ENCODE assay signal across 27 cellular contexts in the genomic region with DNA sequence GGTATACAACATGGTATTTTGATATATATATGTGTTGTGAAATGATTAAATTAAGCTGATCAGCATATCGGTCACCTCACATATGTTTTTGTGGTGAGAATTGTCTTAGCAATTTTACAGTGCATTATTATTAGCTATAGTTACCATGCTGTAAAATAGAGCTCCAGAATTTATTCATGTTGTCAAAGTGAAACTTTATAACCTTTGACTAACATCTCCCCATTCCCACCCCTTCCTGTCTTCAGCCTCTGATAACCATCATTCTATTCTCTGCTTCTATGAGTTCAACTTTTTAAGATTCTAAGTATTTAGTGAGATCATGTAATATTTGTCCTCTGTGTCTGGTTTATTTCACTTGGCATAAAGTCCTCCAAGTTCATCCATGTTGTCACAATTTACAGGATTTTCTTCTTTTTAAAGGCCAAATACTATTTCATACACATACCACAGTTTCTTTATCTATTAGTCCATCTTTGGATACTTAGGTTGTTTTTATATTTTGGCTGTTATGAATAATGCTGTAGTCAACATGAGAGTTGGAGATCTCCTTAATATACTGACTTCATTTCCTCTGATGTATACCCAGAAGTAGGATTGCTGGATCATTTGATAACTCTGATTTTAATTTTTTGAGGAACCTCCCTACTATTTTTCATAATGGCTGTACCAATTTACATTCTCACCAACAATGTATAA. TPM values are rescaled to one million over a fixed set of nuclear protein-coding genes. Genes with fewer than 3 reads are reported as not detected.
A peak's percentile ranks its signal among the peaks of the same experiment; 100 is the strongest.
DNase-seq lines count a peak whose midpoint lies in the region; ATAC-seq, FAIRE-seq and TF ChIP-seq lines count a peak whose summit lies in the region.
"Had no signal": no experiment of that assay in that cellular context is flagged by ENCODE, and none has a peak within 500 bp of the region (broad histone marks: within the 10 kb centered on the region; RNA-seq: fewer than 3 reads in every experiment).

No MANE protein-coding gene starts in this region.

- ATAC-seq in activated CD8-positive, alpha-beta memory T cell treated with anti-CD3 and anti-CD28 coated beads, Interleukin-2, amount 10 ng/mL, durations not matched to agents 7 days and 5 days = peak; percentile 52
- ATAC-seq in T-cell (replicated peaks in 1 of 4) = no peak
- ATAC-seq in GM12878 = peak; percentile 45
- peak; percentile 67 to 74 for ATAC-seq in stimulated activated naive B cell treated with anti-CD40 and anti-IgM and Interleukin-4, amounts not matched to agents 10 μg/mL and 1 μg/mL and 100 μg/mL, for 72 hours (replicated peaks)
- ATAC-seq in HG03354 (IDR thresholded peaks at IDR 0.05; ENCODE audit: poor library complexity, severe bottlenecking, unreplicated experiment) = no peak
- no peak for ATAC-seq in heart left ventricle
- ATAC-seq: A549, right cardiac atrium had no signal

- no peak overlapping the region for H3K9ac ChIP-seq in GM12878 (ENCODE audit: control insufficient read depth, insufficient read depth, low read length)
- H3K9ac ChIP-seq: parathyroid adenoma had no signal

- H3K9me3 Mint-ChIP-seq in activated CD8-positive, alpha-beta memory T cell treated with anti-CD3 and anti-CD28 coated beads, Interleukin-2, amount 10 ng/mL, durations not matched to agents 7 days and 5 days (ENCODE audit: low read depth) = peaks cover 2% of the 10 kb centered on the region
- no peaks in the 10 kb centered on the region for H3K9me3 Mint-ChIP-seq in T-cell
- H3K9me3 Mint-ChIP-seq in stimulated activated naive B cell treated with anti-CD40 and anti-IgM and Interleukin-4, amounts not matched to agents 10 μg/mL and 1 μg/mL and 100 μg/mL, for 72 hours = peaks cover 0 to 2% of the 10 kb centered on the region in 2 donors

- DNase-seq in activated CD8-positive, alpha-beta memory T cell treated with anti-CD3 and anti-CD28 coated beads, Interleukin-2, amount 10 ng/mL, durations not matched to agents 7 days and 5 days = no peak
- no peak for DNase-seq in activated CD8-positive, alpha-beta memory T cell treated with anti-CD3 and anti-CD28 coated beads, Interleukin-2, amount 50 U/mL, for 48 hours
- DNase-seq in T-cell = no peak
- no peak for DNase-seq in GM12878 (ENCODE audit: low read depth, low spot score)
- DNase-seq in stimulated activated naive B cell treated with anti-CD40 and anti-IgM and Interleukin-4, amounts not matched to agents 10 μg/mL and 1 μg/mL and 100 μg/mL, for 72 hours = no peak
- DNase-seq in heart left ventricle = no peak
- no peak for DNase-seq in SW 1271 (lab: John Stamatoyannopoulos, UW)
- DNase-seq: activated effector memory CD4-positive, alpha-beta T cell treated with Interleukin-2 at 50 U/mL for 16 hours; aorta; BE2C; caudate nucleus; foreskin melanocyte; hippocampal formation; Kasumi-1; left ventricle myocardium inferior; midbrain; NCI-H187 treated with DMSO at 0.1 percent for 48 hours; NCI-H446; nephron progenitor cell; right cardiac atrium; Right ventricle myocardium superior; stimulated activated CD4-positive, alpha-beta T cell treated with anti-CD3 and anti-CD28 coated beads, Interleukin-4, amount 100 ng/mL, for 24 hours had no signal

- in situ Hi-C loops in GM12878 (cut with MboI) = no loop called here

- POLR2A ChIA-PET in T-cell (lab: Charles Lee) = no interaction called here
- POLR2A ChIA-PET in GM12878 (lab: Charles Lee) = interaction anchor here (0.5 to 1.0 kb wide), 2 partner anchors 9 to 302 kb away, joined by 3 read pairs; no protein-coding TSS in a partner anchor

- H3K36me3 Mint-ChIP-seq in activated CD8-positive, alpha-beta memory T cell treated with anti-CD3 and anti-CD28 coated beads, Interleukin-2, amount 10 ng/mL, durations not matched to agents 7 days and 5 days = peaks cover 10% of the 10 kb centered on the region
- peaks cover 11% of the 10 kb centered on the region for H3K36me3 Mint-ChIP-seq in T-cell
- peaks cover 8 to 10% of the 10 kb centered on the region in 2 donors for H3K36me3 Mint-ChIP-seq in stimulated activated naive B cell treated with anti-CD40 and anti-IgM and Interleukin-4, amounts not matched to agents 10 μg/mL and 1 μg/mL and 100 μg/mL, for 72 hours

- SMC1A ChIA-PET in GM12878 (lab: Charles Lee; ENCODE audit: uncharacterized antibody, unreplicated experiment) = interaction anchor here (0.7 to 3.1 kb wide), 11 partner anchors 9 to 202 kb away, joined by 3 to 16 read pairs (median 5); no protein-coding TSS in a partner anchor

- no peak for TF ChIP-seq RAD21 in GM12878 (IDR thresholded peaks at IDR 0.05; ENCODE audit: insufficient read depth, low read depth, low read length)

- no peak for FAIRE-seq in GM12878 (lab: Jason Lieb, UNC)
- FAIRE-seq: A549, H1 had no signal

- H3K4me1 ChIP-seq in GM12878 (ENCODE audit: control insufficient read depth, insufficient read depth, low read length) (no peaks in the 10 kb centered on the region), heart left ventricle (peaks cover 0 to 33% (median 11%) of the 10 kb centered on the region in 12 donors)
- H3K4me1 ChIP-seq: A549, BE2C had no signal

- H3K27ac ChIP-seq in GM12878 (ENCODE audit: control insufficient read depth, insufficient read depth) = no peak overlapping the region
- H3K27ac ChIP-seq in heart left ventricle = no peak overlapping the region
- H3K27ac ChIP-seq: A549, epithelial cell of prostate, left ventricle myocardium inferior, parathyroid adenoma had no signal

- H2AFZ ChIP-seq in GM12878 (ENCODE audit: control insufficient read depth, low read depth, low read length) = no peak overlapping the region
- H2AFZ ChIP-seq: parathyroid adenoma had no signal

- 38% methylated on average over 1 of the region's 1 CpG for WGBS in GM12878 (ENCODE audit: insufficient coverage, insufficient replicate concordance, low lambda C conversion rate, missing lambda C conversion rate)
- WGBS in heart left ventricle, 4 donors = 93 to 97% (median 94%) methylated on average over 1 of the region's 1 CpG

- H3K27me3 Mint-ChIP-seq in activated CD8-positive, alpha-beta memory T cell treated with anti-CD3 and anti-CD28 coated beads, Interleukin-2, amount 10 ng/mL, durations not matched to agents 7 days and 5 days = no peaks in the 10 kb centered on the region
- no peaks in the 10 kb centered on the region for H3K27me3 Mint-ChIP-seq in T-cell
- H3K27me3 Mint-ChIP-seq in stimulated activated naive B cell treated with anti-CD40 and anti-IgM and Interleukin-4, amounts not matched to agents 10 μg/mL and 1 μg/mL and 100 μg/mL, for 72 hours = no peaks in the 10 kb centered on the region

- intact Hi-C loops in GM12878 (cut with micrococcal nuclease; ENCODE audit: unreplicated experiment) (no loop called here), heart left ventricle (cut with DNase I) (no loop called here)

- CTCF ChIA-PET in activated CD8-positive, alpha-beta memory T cell treated with anti-CD3 and anti-CD28 coated beads, Interleukin-2, amount 10 ng/mL, durations not matched to agents 7 days and 5 days (lab: Charles Lee) = interaction anchor here (1.9 kb wide), 1 partner anchor 31 kb away, joined by 4 read pairs; a partner anchor contains a TSS
- CTCF ChIA-PET in T-cell (lab: Charles Lee) = no interaction called here
- CTCF ChIA-PET in GM12878 (lab: Yijun Ruan, JAX) = interaction anchor here (0.7 to 0.9 kb wide), 2 partner anchors 130 to 306 kb away, joined by 3 read pairs; no protein-coding TSS in a partner anchor

- H3K36me3 ChIP-seq in GM12878 (ENCODE audit: control insufficient read depth in 2 of 2, insufficient read depth in 2 of 2, low read length in 1 of 2) (no peaks in the 10 kb centered on the region), heart left ventricle (peaks cover 0 to 5% (median 0%) of the 10 kb centered on the region in 9 donors)
- H3K36me3 ChIP-seq: BE2C, left ventricle myocardium inferior had no signal

- H3K27ac Mint-ChIP-seq in activated CD8-positive, alpha-beta memory T cell treated with anti-CD3 and anti-CD28 coated beads, Interleukin-2, amount 10 ng/mL, durations not matched to agents 7 days and 5 days = peak overlapping the region; percentile 62
- peak overlapping the region; percentile 46 to 57 for H3K27ac Mint-ChIP-seq in T-cell
- H3K27ac Mint-ChIP-seq in stimulated activated naive B cell treated with anti-CD40 and anti-IgM and Interleukin-4, amounts not matched to agents 10 μg/mL and 1 μg/mL and 100 μg/mL, for 72 hours = peak overlapping the region; percentile 65
- H3K27ac Mint-ChIP-seq: nephron progenitor cell had no signal

- H3K4me1 Mint-ChIP-seq in activated CD8-positive, alpha-beta memory T cell treated with anti-CD3 and anti-CD28 coated beads, Interleukin-2, amount 10 ng/mL, durations not matched to agents 7 days and 5 days = peaks cover 31% of the 10 kb centered on the region
- peaks cover 58 to 71% (median 64%) of the 10 kb centered on the region in 3 donors for H3K4me1 Mint-ChIP-seq in T-cell
- H3K4me1 Mint-ChIP-seq in stimulated activated naive B cell treated with anti-CD40 and anti-IgM and Interleukin-4, amounts not matched to agents 10 μg/mL and 1 μg/mL and 100 μg/mL, for 72 hours = peaks cover 31 to 61% of the 10 kb centered on the region in 2 donors

- H3K4me2 ChIP-seq in GM12878 (ENCODE audit: control insufficient read depth, insufficient read depth) = peak overlapping the region; percentile 38; the same call in 1 of the 2 replicates
- H3K4me2 ChIP-seq: A549 had no signal

- BruUV-seq in GM12878 (replicated peaks; lab: Mats Ljungman, UMichigan) = no TSS peak

- RAD21 ChIA-PET in GM12878 (lab: Charles Lee; ENCODE audit: unreplicated experiment) = interaction anchor here (1.9 kb wide), 1 partner anchor 58 kb away, joined by 5 read pairs; no protein-coding TSS in a partner anchor

- no peaks in the 10 kb centered on the region for H4K20me1 ChIP-seq in GM12878 (ENCODE audit: control insufficient read depth, insufficient read depth)

- no peak for TF ChIP-seq EP300 in GM12878 (IDR thresholded peaks at IDR 0.05; ENCODE audit: borderline replicate concordance in 1 of 2, control insufficient read depth in 1 of 2, low read depth in 2 of 2, low read length in 2 of 2)

- no peaks in the 10 kb centered on the region for H3K27me3 ChIP-seq in GM12878 (replicated peaks in 1 of 2; ENCODE audit: control insufficient read depth in 2 of 2, insufficient read depth in 2 of 2, low read length in 1 of 2)
- H3K27me3 ChIP-seq in heart left ventricle = no peaks in the 10 kb centered on the region
- H3K27me3 ChIP-seq: BE2C had no signal

- no peak overlapping the region for H3K4me3 ChIP-seq in GM12878
- H3K4me3 ChIP-seq in heart left ventricle = no peak overlapping the region
- H3K4me3 ChIP-seq: A549, left ventricle myocardium inferior had no signal

- H3K9me3 ChIP-seq in GM12878 (replicated peaks; ENCODE audit: control insufficient read depth, insufficient read depth, low read length) (no peaks in the 10 kb centered on the region; the same call in 1 of the 3 replicates), heart left ventricle (peaks cover 0 to 7% (median 0%) of the 10 kb centered on the region in 12 donors)
- H3K9me3 ChIP-seq: A549, BE2C, left ventricle myocardium inferior had no signal

- TF ChIP-seq CTCF in GM12878 (IDR thresholded peaks at IDR 0.05 in 2 of 3, conservative IDR thresholded peaks at IDR 0.05 in 1 of 3; ENCODE audit: control insufficient read depth in 2 of 3, extremely low read depth in 1 of 3, insufficient read depth in 1 of 3, low read depth in 3 of 3, low read length in 3 of 3) (no peak), heart left ventricle (IDR thresholded peaks at IDR 0.05) (no peak)

- peaks cover 39% of the 10 kb centered on the region for H3K79me2 ChIP-seq in GM12878 (ENCODE audit: control insufficient read depth, insufficient read depth, low read length)

- TF ChIP-seq POLR2A in GM12878 (IDR thresholded peaks at IDR 0.05; ENCODE audit: low read depth, low read length) = no peak
- TF ChIP-seq POLR2A in heart left ventricle (IDR thresholded peaks at IDR 0.05) = no peak

- no peak overlapping the region for H3K4me3 Mint-ChIP-seq in activated CD8-positive, alpha-beta memory T cell treated with anti-CD3 and anti-CD28 coated beads, Interleukin-2, amount 10 ng/mL, durations not matched to agents 7 days and 5 days
- H3K4me3 Mint-ChIP-seq in T-cell = peak overlapping the region in 1 of 3 donors; percentile 26
- peak overlapping the region; percentile 38 to 55 for H3K4me3 Mint-ChIP-seq in stimulated activated naive B cell treated with anti-CD40 and anti-IgM and Interleukin-4, amounts not matched to agents 10 μg/mL and 1 μg/mL and 100 μg/mL, for 72 hours
- H3K4me3 Mint-ChIP-seq: nephron progenitor cell had no signal

RNA-seq across cellular contexts. Expression of a gene that starts 30.3 kb away (rescaled TPM):
- total RNA-seq in activated CD8-positive, alpha-beta memory T cell treated with anti-CD3 and anti-CD28 coated beads, Interleukin-2, amount 10 ng/mL, durations not matched to agents 7 days and 5 days = 10 to 100 TPM; 24.4 to 26.2 TPM
- total RNA-seq in T-cell (10 to 100 TPM; 34.7 to 55.5 (median 37.6) TPM), GM12878 (2014; rRNA removed) (7.1 and 8.0 TPM in 2 replicates), GM12878 (2014; rRNA removed; fragmentation: Illumina TruSeq; extraction: Trizol) (7.9 and 8.3 TPM in 2 replicates), GM12878 (2021) (6.3 and 7.3 TPM in 2 replicates), heart left ventricle (10 to 100 TPM; 23.9 to 42.3 (median 33.2) TPM)
- total RNA-seq in GM12878 (2013; cell fraction: nucleolus; rRNA removed) = 60.6 and 70.3 TPM in 2 replicates
- polyA plus RNA-seq in GM12878 (2011; ENCODE audit: low read depth) = 7.8 TPM
- polyA plus RNA-seq in GM12878 (2011; rRNA removed) (32.0 and 35.6 TPM in 2 replicates), GM12878 (2014; fragmentation: Illumina TruSeq; extraction: Trizol) (8.7 and 9.4 TPM in 2 replicates), GM12878 (2014; fragmentation: Nextera tagmentation; extraction: Ambion mirVana) (1 to 10 TPM; 1.9 to 3.3 TPM), GM12878 (2014; rRNA removed) (4.8 and 5.1 TPM in 2 replicates), GM12878 (2016; fragmentation: Nextera tagmentation; extraction: Ambion mirVana) (1 to 10 TPM; 1.8 to 2.4 TPM), heart left ventricle (10 to 100 TPM in 1 of 2 donors, 1 to 10 TPM in 1; 8.5 to 17.3 TPM)
- 23.4 and 24.4 TPM in 2 replicates for polyA plus RNA-seq in GM12878 (2011; cell fraction: cytosol; rRNA removed)
- polyA plus RNA-seq in GM12878 (2011; cell fraction: nucleus; rRNA removed) = 24.2 and 27.9 TPM in 2 replicates
- polyA plus RNA-seq in GM12878 (2012) = 9.6 and 10.4 TPM in 2 replicates
- polyA minus RNA-seq in GM12878 (2011; rRNA and poly(A)+ RNA removed) = 88.3 and 108 TPM in 2 replicates
- polyA minus RNA-seq in GM12878 (2011; cell fraction: cytosol; rRNA and poly(A)+ RNA removed) = 19.0 and 19.9 TPM in 2 replicates
- 60.0 and 123 TPM in 2 replicates for polyA minus RNA-seq in GM12878 (2011; cell fraction: nucleus; rRNA and poly(A)+ RNA removed)

Comparison
In these comparisons a context has a peak if more than half of its experiments do, and no peak if none do; other contexts are left out.
1. ATAC-seq: peak in activated CD8-positive, alpha-beta memory T cell treated with anti-CD3 and anti-CD28 coated beads, Interleukin-2, amount 10 ng/mL, durations not matched to agents 7 days and 5 days (single experiment), GM12878 (single experiment) and stimulated activated naive B cell treated with anti-CD40 and anti-IgM and Interleukin-4, amounts not matched to agents 10 μg/mL and 1 μg/mL and 100 μg/mL, for 72 hours (2 of 2); none in T-cell (0 of 4), HG03354 (single experiment) and heart left ventricle (0 of 4).
2. CTCF ChIA-PET loops: an anchor here in activated CD8-positive, alpha-beta memory T cell treated with anti-CD3 and anti-CD28 coated beads, Interleukin-2, amount 10 ng/mL, durations not matched to agents 7 days and 5 days (1.9 kb wide) and GM12878 (0.7 to 0.9 kb wide); none called in T-cell.
3. Peak in every context shown above with its lines, with median percentiles within 50 percentile points of each other: H3K27ac Mint-ChIP-seq.